In the genomic region with DNA sequence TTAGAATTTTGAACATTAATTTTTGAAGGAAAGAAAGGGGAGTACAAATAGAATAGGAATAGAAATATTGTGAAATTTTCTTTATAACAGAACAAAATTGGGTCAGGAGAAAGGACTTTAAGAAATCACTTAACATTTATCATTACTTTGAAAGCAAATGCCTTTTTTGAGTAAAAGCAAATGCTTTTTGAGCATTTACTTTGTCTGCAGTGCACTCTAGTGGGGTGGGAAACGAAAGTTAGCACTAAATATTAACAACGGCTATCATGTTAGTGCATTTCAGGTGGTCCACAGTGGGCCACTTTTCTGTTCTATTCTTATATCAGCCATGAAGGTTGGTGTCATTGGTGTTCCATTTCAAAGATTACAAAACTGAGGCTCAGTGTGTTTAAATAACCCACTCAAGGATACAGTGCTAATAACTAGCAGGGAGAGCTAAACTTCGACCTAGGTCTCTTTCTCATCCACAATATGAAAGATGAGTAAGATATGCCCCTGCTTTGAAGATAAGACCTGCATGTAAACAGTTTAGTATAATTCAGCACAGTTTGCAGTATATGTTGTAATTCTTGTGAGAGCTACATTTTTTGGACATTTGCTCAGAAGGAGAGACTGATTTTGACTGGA, we compare ENCODE assay signal across 18 cellular contexts. TPM values are rescaled to one million over a fixed set of nuclear protein-coding genes. Genes with fewer than 3 reads are reported as not detected.
DNase-seq lines count a peak whose midpoint lies in the region; ATAC-seq, FAIRE-seq and TF ChIP-seq lines count a peak whose summit lies in the region.
"Had no signal": no experiment of that assay in that cellular context is flagged by ENCODE, and none has a peak within 500 bp of the region (broad histone marks: within the 10 kb centered on the region; RNA-seq: fewer than 3 reads in every experiment).

No MANE protein-coding gene starts in this region.

- H3K27me3 Mint-ChIP-seq in memory B cell = no peaks in the 10 kb centered on the region

- TF ChIP-seq CTCF in breast epithelium (IDR thresholded peaks at IDR 0.05) = no peak
- no peak for TF ChIP-seq CTCF in mammary epithelial cell (conservative IDR thresholded peaks at IDR 0.05 in 1 of 2, IDR thresholded peaks at IDR 0.05 in 1 of 2; ENCODE audit: extremely low read depth in 1 of 2, insufficient read depth in 1 of 2, low read depth in 1 of 2, low read length in 2 of 2)
- TF ChIP-seq CTCF in K562 (IDR thresholded peaks at IDR 0.05 in 2 of 3, conservative IDR thresholded peaks at IDR 0.05 in 1 of 3; ENCODE audit: insufficient read depth in 2 of 3, low read depth in 1 of 3, low read length in 3 of 3) = peak in 1 of 3 experiments; percentile 19; a peak in 1 of 6 replicates

- H3K9me3 ChIP-seq in breast epithelium = no peaks in the 10 kb centered on the region
- no peaks in the 10 kb centered on the region for H3K9me3 ChIP-seq in mammary epithelial cell (replicated peaks; ENCODE audit: insufficient read depth, low read length)
- no peaks in the 10 kb centered on the region for H3K9me3 ChIP-seq in K562 (replicated peaks; ENCODE audit: control insufficient read depth, insufficient read depth, low read depth, low read length)
- H3K9me3 ChIP-seq: BLaER1 treated with 17β-estradiol and CSF1 and Interleukin-3, amounts not matched to agents 10 nM and 100 nM had no signal

- peak overlapping the region; percentile 1 for H3K27ac Mint-ChIP-seq in memory B cell

- TF ChIP-seq POLR2A in breast epithelium (IDR thresholded peaks at IDR 0.05) (no peak), K562 (conservative IDR thresholded peaks at IDR 0.05) (no peak)

- WGBS in mammary epithelial cell (ENCODE audit: low coverage, missing lambda C conversion rate) = 43% methylated on average over 3 of the region's 3 CpGs
- WGBS in K562 (ENCODE audit: insufficient coverage, low coverage, missing lambda C conversion rate) = 46% methylated on average over 3 of the region's 3 CpGs

- H3K79me2 ChIP-seq in mammary epithelial cell (ENCODE audit: insufficient read depth, low read length) (no peaks in the 10 kb centered on the region), K562 (ENCODE audit: control insufficient read depth, insufficient read depth, low read length) (peaks cover 88% of the 10 kb centered on the region)

- no peak overlapping the region for H3K4me3 ChIP-seq in breast epithelium
- no peak overlapping the region for H3K4me3 ChIP-seq in mammary epithelial cell (replicated peaks in 1 of 3; ENCODE audit: insufficient read depth in 1 of 3, low read depth in 2 of 3, low read length in 3 of 3)
- no peak overlapping the region for H3K4me3 ChIP-seq in K562
- H3K4me3 ChIP-seq: BLaER1 treated with 17β-estradiol and CSF1 and Interleukin-3, amounts not matched to agents 10 nM and 100 nM; GM23248; PC-9 had no signal

- 0 out of 4 replicates have a peak, but pooled peaks of 1 of the 2 experiments have one; percentile 9 for TF ChIP-seq RAD21 in K562 (CRISPR knock-in tag; conservative IDR thresholded peaks at IDR 0.05 in 1 of 2, IDR thresholded peaks at IDR 0.05 in 1 of 2)

- in situ Hi-C loops in mammary epithelial cell (cut with MboI; ENCODE audit: low sequenced_read_pairs in 2 of 2) = no loop called here
- in situ Hi-C loops in K562 (cut with MboI) = no loop called here

- no peak for DNase-seq in breast epithelium (ENCODE audit: low spot score in 2 of 2)
- DNase-seq in mammary epithelial cell = no peak
- DNase-seq in K562 (ENCODE audit: extremely low read depth in 1 of 4, low spot score in 3 of 4) = no peak
- DNase-seq in memory B cell (ENCODE audit: low spot score in 2 of 2) = no peak
- no peak for DNase-seq in activated T-cell treated with anti-CD3 and anti-CD28 coated beads for 4 hours
- DNase-seq in activated CD4-positive, alpha-beta T cell treated with anti-CD3 and anti-CD28 coated beads, Interleukin-2, amount 50 U/mL, for 1 hour = no peak
- DNase-seq in stimulated activated CD4-positive, alpha-beta T cell treated with anti-CD3 and anti-CD28 coated beads, Interleukin-2, amount 100 ng/mL, for 48 hours = no peak
- DNase-seq: DMS79 treated with DMSO at 0.1 percent for 48 hours, GM23248, KBM-7, NCI-H146, NCI-H2081 treated with DMSO at 0.1 percent for 48 hours, NCI-H510A, NCI-H774, PC-9 had no signal

- H3K9me3 Mint-ChIP-seq in memory B cell = no peaks in the 10 kb centered on the region

- no peak overlapping the region for H3K4me3 Mint-ChIP-seq in memory B cell

- no TSS peak for BruUV-seq in mammary epithelial cell (replicated peaks; lab: Mats Ljungman, UMichigan)
- BruUV-seq in K562 (replicated peaks; lab: Mats Ljungman, UMichigan) = no TSS peak

- H3K4me2 ChIP-seq in mammary epithelial cell (ENCODE audit: insufficient read depth, low read depth, low read length) (no peak overlapping the region), K562 (ENCODE audit: insufficient read depth, low read length) (no peak overlapping the region)
- H3K4me2 ChIP-seq: PC-9 had no signal

- POLR2A ChIA-PET in K562 (lab: Yijun Ruan, JAX) = interaction anchor here (1.1 to 2.7 kb wide), 5 partner anchors 9 to 38 kb away, joined by 4 to 21 read pairs (median 9); no protein-coding TSS in a partner anchor

- intact Hi-C loops in breast epithelium (cut with DNase I; ENCODE audit: low total_unique reads) = no loop called here
- intact Hi-C loops in mammary epithelial cell (cut with micrococcal nuclease) = no loop called here
- intact Hi-C loops in K562 (cut with micrococcal nuclease) = no loop called here

- peaks cover 0 to 30% of the 10 kb centered on the region in 2 donors for H3K4me1 ChIP-seq in breast epithelium
- H3K4me1 ChIP-seq in mammary epithelial cell (ENCODE audit: insufficient read depth, low read length) = peaks cover 5% of the 10 kb centered on the region
- H3K4me1 ChIP-seq in K562 (replicated peaks in 1 of 2; ENCODE audit: control insufficient read depth in 2 of 2, insufficient read depth in 2 of 2, low read length in 2 of 2) = peaks cover 14 to 67% of the 10 kb centered on the region in 2 experiments

- dilution Hi-C loops in mammary epithelial cell (cut with HindIII; ENCODE audit: low sequenced_read_pairs) = no loop called here

- peaks cover 2% of the 10 kb centered on the region for H3K36me3 Mint-ChIP-seq in memory B cell

- CTCF ChIA-PET in mammary epithelial cell (lab: Charles Lee; ENCODE audit: low non-redundant PET) = no interaction called here
- CTCF ChIA-PET in K562 (lab: Yijun Ruan, JAX; ENCODE audit: low intra/inter-chr PET ratio) = interaction anchor here (0.7 kb wide), 1 partner anchor 145 kb away, joined by 3 read pairs; no protein-coding TSS in a partner anchor

- ATAC-seq in K562 = no peak
- ATAC-seq in memory B cell (ENCODE audit: low read depth) = no peak
- ATAC-seq in esophagus mucosa = no peak
- ATAC-seq: HCT116 had no signal

- H3K27me3 ChIP-seq in breast epithelium = no peaks in the 10 kb centered on the region
- H3K27me3 ChIP-seq in mammary epithelial cell (ENCODE audit: insufficient read depth, low read length) = no peaks in the 10 kb centered on the region
- no peaks in the 10 kb centered on the region for H3K27me3 ChIP-seq in K562 (ENCODE audit: control insufficient read depth in 2 of 2, insufficient read depth in 2 of 2, low read length in 2 of 2)
- H3K27me3 ChIP-seq: BLaER1 treated with 17β-estradiol and CSF1 and Interleukin-3, amounts not matched to agents 10 nM and 100 nM had no signal

- FAIRE-seq in K562 (lab: Jason Lieb, UNC) = no peak

- peaks cover 27% of the 10 kb centered on the region for H3K4me1 Mint-ChIP-seq in memory B cell

- H4K20me1 ChIP-seq in mammary epithelial cell (ENCODE audit: insufficient read depth, low read length) = no peaks in the 10 kb centered on the region
- peaks cover 6% of the 10 kb centered on the region; the same call in 1 of the 2 replicates for H4K20me1 ChIP-seq in K562 (replicated peaks; ENCODE audit: control insufficient read depth, insufficient read depth, low read length)

- TF ChIP-seq EP300 in K562 (IDR thresholded peaks at IDR 0.05; ENCODE audit: low read length) = no peak

- no peaks in the 10 kb centered on the region for H3K9me1 ChIP-seq in K562 (ENCODE audit: control insufficient read depth, insufficient read depth, low read length)

- H3K36me3 ChIP-seq in breast epithelium (no peaks in the 10 kb centered on the region), mammary epithelial cell (ENCODE audit: insufficient read depth, low read length) (no peaks in the 10 kb centered on the region), K562 (ENCODE audit: control insufficient read depth, insufficient read depth, low read length) (peaks cover 5% of the 10 kb centered on the region; the same call in 2 of the 3 replicates)

- H2AFZ ChIP-seq in mammary epithelial cell (ENCODE audit: low read depth, low read length) = no peak overlapping the region
- H2AFZ ChIP-seq in K562 (ENCODE audit: low read depth, low read length) = no peak overlapping the region
- H2AFZ ChIP-seq: GM23248, PC-9 had no signal

- H3K27ac ChIP-seq in breast epithelium (peak overlapping the region; percentile 62 to 84), mammary epithelial cell (ENCODE audit: insufficient read depth, low read depth, low read length) (no peak overlapping the region), K562 (ENCODE audit: extremely low read depth, low read depth, low read length) (peak overlapping the region; percentile 14; the same call in 1 of the 3 replicates)
- H3K27ac ChIP-seq: BLaER1 treated with 17β-estradiol and CSF1 and Interleukin-3, amounts not matched to agents 10 nM and 100 nM; GM23248; PC-9 had no signal

- H3K9ac ChIP-seq in mammary epithelial cell (ENCODE audit: insufficient read depth, low read length) = no peak overlapping the region
- no peak overlapping the region for H3K9ac ChIP-seq in K562 (ENCODE audit: insufficient read depth in 1 of 2, low read depth in 2 of 2, low read length in 2 of 2)
- H3K9ac ChIP-seq: BLaER1 treated with 17β-estradiol and CSF1 and Interleukin-3, amounts not matched to agents 10 nM and 100 nM; GM23248 had no signal

RNA-seq across cellular contexts. Expression of a gene that starts 13.4 kb away (rescaled TPM):
- 10 to 100 TPM in 2 of 3 donors, 1 to 10 TPM in 1; 9.2 to 22.8 (median 11.7) TPM for total RNA-seq in breast epithelium
- total RNA-seq in mammary epithelial cell = 10 to 100 TPM; 39.5 to 47.7 TPM
- polyA plus RNA-seq in mammary epithelial cell = 44.9 TPM
- 20.7 TPM for polyA minus RNA-seq in mammary epithelial cell
- total RNA-seq in K562 (2011; cell fraction: chromatin; rRNA removed; ENCODE audit: low replicate concordance) = 40.8 and 79.7 TPM in 2 replicates
- total RNA-seq in K562 (2011; cell fraction: nucleolus; rRNA removed) = 33.0 and 35.8 TPM in 2 replicates
- total RNA-seq in K562 (2011; cell fraction: nucleoplasm; rRNA removed) = 50.9 and 57.0 TPM in 2 replicates
- total RNA-seq in K562 (2014; rRNA removed) = 11.4 and 12.4 TPM in 2 replicates
- 21.9 and 25.5 TPM in 2 replicates for total RNA-seq in K562 (2014; rRNA removed; fragmentation: Illumina TruSeq; extraction: Trizol)
- total RNA-seq in K562 (2015; rRNA removed; fragmentation: Illumina TruSeq; extraction: Trizol) = 13.6 and 14.7 TPM in 2 replicates
- total RNA-seq in K562 (2021) = 22.1 and 25.0 TPM in 2 replicates
- 53.9 and 66.3 TPM in 2 replicates for polyA plus RNA-seq in K562 (2011; rRNA removed)
- 41.0 and 55.7 TPM in 2 replicates for polyA plus RNA-seq in K562 (2011; cell fraction: cytosol; rRNA removed)
- polyA plus RNA-seq in K562 (2011; cell fraction: nucleus; rRNA removed) = 51.6 and 73.7 TPM in 2 replicates
- polyA plus RNA-seq in K562 (2012) = 16.6 and 39.2 TPM in 2 replicates
- polyA plus RNA-seq in K562 (2014; fragmentation: Illumina TruSeq; extraction: Trizol) = 24.9 and 26.1 TPM in 2 replicates
- 1 to 10 TPM; 3.4 to 7.8 TPM for polyA plus RNA-seq in K562 (2014; fragmentation: Nextera tagmentation; extraction: Ambion mirVana)
- 14.7 and 15.9 TPM in 2 replicates for polyA plus RNA-seq in K562 (2014; rRNA removed)
- polyA minus RNA-seq in K562 (2011; rRNA and poly(A)+ RNA removed) = 58.4 and 72.6 TPM in 2 replicates
- 33.1 and 35.2 TPM in 2 replicates for polyA minus RNA-seq in K562 (2011; cell fraction: cytosol; rRNA and poly(A)+ RNA removed)
- polyA minus RNA-seq in K562 (2011; cell fraction: nucleus; rRNA and poly(A)+ RNA removed) = 14.3 and 31.3 TPM in 2 replicates
- total RNA-seq in esophagus mucosa = 15.1 TPM
